In genomic region chr15:69574506-69574905, GRCh38 we compare ENCODE assay signal across 14 cellular contexts.
DNase-seq lines count a peak whose midpoint lies in the region; ATAC-seq and TF ChIP-seq lines count a peak whose summit lies in the region.
"Had no signal": no experiment of that assay in that cellular context is flagged by ENCODE, and none has a peak within 500 bp of the region (broad histone marks: within the 10 kb centered on the region; RNA-seq: fewer than 3 reads in every experiment).

No MANE protein-coding gene starts in this region.

- H3K9me3 ChIP-seq in upper lobe of right lung = no peaks in the 10 kb centered on the region
- H3K9me3 ChIP-seq: ascending aorta, right atrium auricular region had no signal

- peaks cover 30% of the 10 kb centered on the region for H3K4me1 Mint-ChIP-seq in activated naive CD4-positive, alpha-beta T cell treated with anti-CD3 and anti-CD28 coated beads for 36 hours (ENCODE audit: low read depth)
- peaks cover 32% of the 10 kb centered on the region for H3K4me1 Mint-ChIP-seq in activated naive CD8-positive, alpha-beta T cell treated with anti-CD3 and anti-CD28 coated beads, Interleukin-2, amount 50 U/mL, for 24 hours

- H3K4me3 ChIP-seq in upper lobe of right lung = no peak overlapping the region
- H3K4me3 ChIP-seq: ascending aorta, right atrium auricular region had no signal

- H3K27me3 ChIP-seq in upper lobe of right lung = no peaks in the 10 kb centered on the region
- H3K27me3 ChIP-seq: ascending aorta, right atrium auricular region had no signal

- CTCF ChIA-PET in activated naive CD4-positive, alpha-beta T cell treated with anti-CD3 and anti-CD28 coated beads for 36 hours (lab: Charles Lee) = no interaction called here

- no peak for TF ChIP-seq CTCF in upper lobe of right lung (IDR thresholded peaks at IDR 0.05)

- H3K36me3 ChIP-seq in upper lobe of right lung = no peaks in the 10 kb centered on the region
- H3K36me3 ChIP-seq: ascending aorta, right atrium auricular region had no signal

- no peaks in the 10 kb centered on the region for H3K9me3 Mint-ChIP-seq in activated naive CD4-positive, alpha-beta T cell treated with anti-CD3 and anti-CD28 coated beads for 36 hours
- no peaks in the 10 kb centered on the region for H3K9me3 Mint-ChIP-seq in activated naive CD8-positive, alpha-beta T cell treated with anti-CD3 and anti-CD28 coated beads, Interleukin-2, amount 50 U/mL, for 24 hours
- H3K9me3 Mint-ChIP-seq: immature natural killer cell had no signal

- no peak overlapping the region for H3K4me3 Mint-ChIP-seq in activated naive CD4-positive, alpha-beta T cell treated with anti-CD3 and anti-CD28 coated beads for 36 hours
- H3K4me3 Mint-ChIP-seq in activated naive CD8-positive, alpha-beta T cell treated with anti-CD3 and anti-CD28 coated beads, Interleukin-2, amount 50 U/mL, for 24 hours = no peak overlapping the region
- H3K4me3 Mint-ChIP-seq: immature natural killer cell had no signal

- peak; percentile 34 for DNase-seq in activated naive CD4-positive, alpha-beta T cell treated with anti-CD3 and anti-CD28 coated beads for 36 hours
- no peak for DNase-seq in activated naive CD4-positive, alpha-beta T cell treated with Interleukin-2 at 50 U/mL for 16 hours
- DNase-seq in RPMI8226 (peak; percentile 10), upper lobe of right lung (no peak), NCI-H1092 treated with DMSO at 0.1 percent for 48 hours (lab: John Stamatoyannopoulos, UW) (no peak), cerebellum (ENCODE audit: low spot score) (no peak)
- DNase-seq in activated naive CD8-positive, alpha-beta T cell treated with anti-CD3 and anti-CD28 coated beads, Interleukin-2, amount 50 U/mL, for 24 hours = no peak
- DNase-seq: COR-L47, immature natural killer cell, NCI-H1930, SHP77 had no signal

- H3K36me3 Mint-ChIP-seq in activated naive CD4-positive, alpha-beta T cell treated with anti-CD3 and anti-CD28 coated beads for 36 hours (ENCODE audit: low read depth) = no peaks in the 10 kb centered on the region
- no peaks in the 10 kb centered on the region for H3K36me3 Mint-ChIP-seq in activated naive CD8-positive, alpha-beta T cell treated with anti-CD3 and anti-CD28 coated beads, Interleukin-2, amount 50 U/mL, for 24 hours (ENCODE audit: low read depth)
- H3K36me3 Mint-ChIP-seq: immature natural killer cell had no signal

- ATAC-seq in activated naive CD8-positive, alpha-beta T cell treated with anti-CD3 and anti-CD28 coated beads, Interleukin-2, amount 50 U/mL, for 24 hours = peak; percentile 5
- ATAC-seq in upper lobe of right lung (peak; percentile 20), GM18517 (IDR thresholded peaks at IDR 0.05; ENCODE audit: unreplicated experiment) (no peak)

- H3K27ac ChIP-seq in upper lobe of right lung = no peak overlapping the region
- H3K27ac ChIP-seq: ascending aorta, right atrium auricular region had no signal

- peaks cover 5% of the 10 kb centered on the region for H3K4me1 ChIP-seq in upper lobe of right lung

- H3K27me3 Mint-ChIP-seq in activated naive CD4-positive, alpha-beta T cell treated with anti-CD3 and anti-CD28 coated beads for 36 hours (ENCODE audit: low read depth) = no peaks in the 10 kb centered on the region
- peaks cover 13% of the 10 kb centered on the region for H3K27me3 Mint-ChIP-seq in activated naive CD8-positive, alpha-beta T cell treated with anti-CD3 and anti-CD28 coated beads, Interleukin-2, amount 50 U/mL, for 24 hours

- intact Hi-C loops in activated naive CD4-positive, alpha-beta T cell treated with anti-CD3 and anti-CD28 coated beads for 36 hours (cut with micrococcal nuclease) = loop anchor here (1.0 to 10.0 kb wide), 8 partner anchors 51 to 683 kb away; partner anchors contain the start of gene TLE3
- intact Hi-C loops in upper lobe of right lung (cut with DNase I) = no loop called here

- peak overlapping the region; percentile 69 for H3K27ac Mint-ChIP-seq in activated naive CD4-positive, alpha-beta T cell treated with anti-CD3 and anti-CD28 coated beads for 36 hours
- peak overlapping the region; percentile 72 for H3K27ac Mint-ChIP-seq in activated naive CD8-positive, alpha-beta T cell treated with anti-CD3 and anti-CD28 coated beads, Interleukin-2, amount 50 U/mL, for 24 hours
- H3K27ac Mint-ChIP-seq: immature natural killer cell had no signal

Comparison
In these comparisons a context has a peak if more than half of its experiments do, and no peak if none do; other contexts are left out.
1. DNase-seq: peak in activated naive CD4-positive, alpha-beta T cell treated with anti-CD3 and anti-CD28 coated beads for 36 hours (single experiment) and RPMI8226 (single experiment); none in activated naive CD4-positive, alpha-beta T cell treated with Interleukin-2 at 50 U/mL for 16 hours (single experiment), activated naive CD8-positive, alpha-beta T cell treated with anti-CD3 and anti-CD28 coated beads, Interleukin-2, amount 50 U/mL, for 24 hours (single experiment), upper lobe of right lung (single experiment), NCI-H1092 treated with DMSO at 0.1 percent for 48 hours (single experiment) and cerebellum (single experiment).